ENCODE assay signal across 18 cellular contexts in genomic region chr1:214990619-214991018, GRCh38.
DNase-seq lines count a peak whose midpoint lies in the region; ATAC-seq and TF ChIP-seq lines count a peak whose summit lies in the region.
"Had no signal": no experiment of that assay in that cellular context is flagged by ENCODE, and none has a peak within 500 bp of the region (broad histone marks: within the 10 kb centered on the region; RNA-seq: fewer than 3 reads in every experiment).

No MANE protein-coding gene starts in this region.

- POLR2A ChIA-PET in A673 (lab: Charles Lee; ENCODE audit: low non-redundant PET): no interaction called here

- CTCF ChIA-PET in A673 (lab: Charles Lee): no interaction called here

- ATAC-seq in HG03108 (IDR thresholded peaks at IDR 0.05; ENCODE audit: unreplicated experiment) (no peak), right cardiac atrium (no peak)
- ATAC-seq in stimulated activated naive B cell treated with anti-CD40 and anti-IgM and Interleukin-4, amounts not matched to agents 10 μg/mL and 1 μg/mL and 100 μg/mL, for 72 hours (replicated peaks): no peak
- ATAC-seq: activated CD4-positive, CD25-positive, alpha-beta regulatory T cell treated with anti-CD3 and anti-CD28 coated beads, Interleukin-2, amount 50 U/mL, for 24 hours; body of pancreas; psoas muscle had no signal

- intact Hi-C loops in A673 (cut with micrococcal nuclease; ENCODE audit: unreplicated experiment) (no loop called here), right cardiac atrium (cut with DNase I) (no loop called here)

- H3K4me3 ChIP-seq in choroid plexus epithelial cell (ENCODE audit: low read depth, low read length) (no peak overlapping the region), A673 (ENCODE audit: low read depth, low read length, poor library complexity, severe bottlenecking) (no peak overlapping the region), right cardiac atrium (ENCODE audit: low read length) (no peak overlapping the region)
- H3K4me3 ChIP-seq: body of pancreas, psoas muscle, stomach had no signal

- 86% methylated on average over 3 of the region's 3 CpGs for WGBS in right cardiac atrium

- H3K4me3 Mint-ChIP-seq in stimulated activated naive B cell treated with anti-CD40 and anti-IgM and Interleukin-4, amounts not matched to agents 10 μg/mL and 1 μg/mL and 100 μg/mL, for 72 hours: no peak overlapping the region
- H3K4me3 Mint-ChIP-seq: CD4-positive, alpha-beta T cell; endodermal cell had no signal

- DNase-seq in AG20443 (ENCODE audit: low spot score): peak; percentile 85
- peak; percentile 86 for DNase-seq in NCI-H226
- DNase-seq in choroid plexus epithelial cell (ENCODE audit: low read depth): peak; percentile 95
- DNase-seq in kidney tubule cell (ENCODE audit: low spot score): peak; percentile 91
- no peak for DNase-seq in A673 (ENCODE audit: low spot score)
- no peak for DNase-seq in stimulated activated naive B cell treated with anti-CD40 and anti-IgM and Interleukin-4, amounts not matched to agents 10 μg/mL and 1 μg/mL and 100 μg/mL, for 72 hours
- DNase-seq in right cardiac atrium: no peak
- DNase-seq: activated T-cell treated with anti-CD3 and anti-CD28 coated beads, Interleukin-2, amount 50 U/mL, for 1 hour; body of pancreas; CD4-positive, alpha-beta T cell; endodermal cell; GF-D8; Kasumi-1; NCI-H2081; psoas muscle; stomach had no signal

- no peaks in the 10 kb centered on the region for H3K4me1 Mint-ChIP-seq in stimulated activated naive B cell treated with anti-CD40 and anti-IgM and Interleukin-4, amounts not matched to agents 10 μg/mL and 1 μg/mL and 100 μg/mL, for 72 hours

- H3K27me3 ChIP-seq in A673 (replicated peaks; ENCODE audit: insufficient read depth, low read depth, low read length, poor library complexity) (peaks cover 3% of the 10 kb centered on the region), right cardiac atrium (ENCODE audit: control insufficient read depth, insufficient read depth) (no peaks in the 10 kb centered on the region)
- H3K27me3 ChIP-seq: body of pancreas, stomach had no signal

- H3K27ac ChIP-seq in A673 (ENCODE audit: low read depth, low read length, poor library complexity, severe bottlenecking) (no peak overlapping the region), right cardiac atrium (ENCODE audit: low read length) (no peak overlapping the region)
- H3K27ac ChIP-seq: body of pancreas, psoas muscle, stomach had no signal

- BruUV-seq in A673 (replicated peaks; lab: Mats Ljungman, UMichigan): no TSS peak

- no peaks in the 10 kb centered on the region for H3K9me3 ChIP-seq in A673 (ENCODE audit: low read depth, low read length, poor library complexity, severe bottlenecking)
- no peaks in the 10 kb centered on the region for H3K9me3 ChIP-seq in right cardiac atrium (ENCODE audit: control insufficient read depth, low read length)
- H3K9me3 ChIP-seq: body of pancreas, psoas muscle, stomach had no signal

- TF ChIP-seq CTCF in choroid plexus epithelial cell (conservative IDR thresholded peaks at IDR 0.05; ENCODE audit: low read depth, low read length): no peak
- TF ChIP-seq CTCF in A673 (conservative IDR thresholded peaks at IDR 0.05; ENCODE audit: low read depth, low read length): no peak

- peaks cover 4 to 9% of the 10 kb centered on the region in 2 donors for H3K9me3 Mint-ChIP-seq in stimulated activated naive B cell treated with anti-CD40 and anti-IgM and Interleukin-4, amounts not matched to agents 10 μg/mL and 1 μg/mL and 100 μg/mL, for 72 hours
- H3K9me3 Mint-ChIP-seq: endodermal cell had no signal

- no peaks in the 10 kb centered on the region for H3K36me3 ChIP-seq in A673 (ENCODE audit: insufficient read depth, low read length, poor library complexity, severe bottlenecking)
- H3K36me3 ChIP-seq: stomach had no signal

- H3K4me1 ChIP-seq in A673 (ENCODE audit: insufficient read depth, low read length, poor library complexity, severe bottlenecking) (no peaks in the 10 kb centered on the region), right cardiac atrium (ENCODE audit: control insufficient read depth, insufficient read depth, low read length) (no peaks in the 10 kb centered on the region)
- H3K4me1 ChIP-seq: body of pancreas, psoas muscle, stomach had no signal

- H3K36me3 Mint-ChIP-seq in stimulated activated naive B cell treated with anti-CD40 and anti-IgM and Interleukin-4, amounts not matched to agents 10 μg/mL and 1 μg/mL and 100 μg/mL, for 72 hours: no peaks in the 10 kb centered on the region

- H3K27ac Mint-ChIP-seq in stimulated activated naive B cell treated with anti-CD40 and anti-IgM and Interleukin-4, amounts not matched to agents 10 μg/mL and 1 μg/mL and 100 μg/mL, for 72 hours: no peak overlapping the region
- H3K27ac Mint-ChIP-seq: CD4-positive, alpha-beta T cell; endodermal cell had no signal

- H3K27me3 Mint-ChIP-seq in stimulated activated naive B cell treated with anti-CD40 and anti-IgM and Interleukin-4, amounts not matched to agents 10 μg/mL and 1 μg/mL and 100 μg/mL, for 72 hours: no peaks in the 10 kb centered on the region
- H3K27me3 Mint-ChIP-seq: CD4-positive, alpha-beta T cell had no signal

Comparison
In these comparisons a context has a peak if more than half of its experiments do, and no peak if none do; other contexts are left out.
1. DNase-seq: peak in AG20443 (single experiment), NCI-H226 (single experiment), choroid plexus epithelial cell (single experiment) and kidney tubule cell (single experiment); none in A673 (single experiment), stimulated activated naive B cell treated with anti-CD40 and anti-IgM and Interleukin-4, amounts not matched to agents 10 μg/mL and 1 μg/mL and 100 μg/mL, for 72 hours (single experiment) and right cardiac atrium (0 of 3).